20 cellular contexts compared by ENCODE assay signal in the genomic region with DNA sequence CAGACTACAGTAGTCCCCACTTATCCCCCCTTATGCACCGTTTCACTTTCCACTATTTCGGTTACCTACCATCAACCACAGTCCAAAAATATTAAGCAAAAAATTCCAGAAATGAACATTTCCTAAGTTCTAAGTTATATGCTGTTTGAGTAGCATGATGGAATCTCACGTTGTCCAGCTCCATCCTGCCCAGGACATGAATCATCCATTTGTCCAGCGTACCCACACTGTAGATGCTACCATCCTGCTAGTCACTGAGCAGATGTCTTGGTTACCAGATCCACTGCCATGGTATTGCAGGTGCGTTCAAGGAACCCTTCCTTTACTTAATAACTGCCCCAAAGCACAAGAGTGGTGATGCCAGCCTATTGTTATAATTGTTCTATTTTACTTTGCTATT.
DNase-seq lines count a peak whose midpoint lies in the region; ATAC-seq and TF ChIP-seq lines count a peak whose summit lies in the region.
"Had no signal": no experiment of that assay in that cellular context is flagged by ENCODE, and none has a peak within 500 bp of the region (broad histone marks: within the 10 kb centered on the region; RNA-seq: fewer than 3 reads in every experiment).

No MANE protein-coding gene starts in this region.

- peaks cover 46% of the 10 kb centered on the region for H3K4me1 Mint-ChIP-seq in MCF 10A (ENCODE audit: insufficient read depth, unreplicated experiment)
- peaks cover 57% of the 10 kb centered on the region for H3K4me1 Mint-ChIP-seq in endodermal cell
- peaks cover 33% of the 10 kb centered on the region for H3K4me1 Mint-ChIP-seq in progenitor cell of endocrine pancreas (ENCODE audit: low read depth)
- H3K4me1 Mint-ChIP-seq in stimulated activated memory B cell treated with anti-CD40 and anti-IgM and Interleukin-4, amounts not matched to agents 10 μg/mL and 1 μg/mL and 100 μg/mL, for 72 hours = no peaks in the 10 kb centered on the region

- no peak for TF ChIP-seq POLR2A in breast epithelium (IDR thresholded peaks at IDR 0.05)
- no peak for TF ChIP-seq POLR2A in thyroid gland (IDR thresholded peaks at IDR 0.05)

- no peaks in the 10 kb centered on the region for H3K36me3 Mint-ChIP-seq in MCF 10A (ENCODE audit: insufficient read depth, unreplicated experiment)
- H3K36me3 Mint-ChIP-seq in endodermal cell (ENCODE audit: low read depth) = no peaks in the 10 kb centered on the region
- peaks cover 2% of the 10 kb centered on the region for H3K36me3 Mint-ChIP-seq in progenitor cell of endocrine pancreas (ENCODE audit: insufficient read depth)
- H3K36me3 Mint-ChIP-seq in stimulated activated memory B cell treated with anti-CD40 and anti-IgM and Interleukin-4, amounts not matched to agents 10 μg/mL and 1 μg/mL and 100 μg/mL, for 72 hours = no peaks in the 10 kb centered on the region

- no peaks in the 10 kb centered on the region for H3K27me3 ChIP-seq in breast epithelium
- no peaks in the 10 kb centered on the region for H3K27me3 ChIP-seq in endodermal cell (ENCODE audit: control insufficient read depth, insufficient read depth, low read length, poor library complexity, severe bottlenecking)
- H3K27me3 ChIP-seq in thyroid gland = no peaks in the 10 kb centered on the region
- H3K27me3 ChIP-seq: BLaER1 had no signal

- ATAC-seq in stimulated activated memory B cell treated with anti-CD40 and anti-IgM and Interleukin-4, amounts not matched to agents 10 μg/mL and 1 μg/mL and 100 μg/mL, for 72 hours = no peak
- ATAC-seq: GM12878, GM23338, HCT116, HepG2 had no signal

- TF ChIP-seq CTCF in MCF 10A (IDR thresholded peaks at IDR 0.05; ENCODE audit: unreplicated experiment) = no peak
- no peak for TF ChIP-seq CTCF in breast epithelium (IDR thresholded peaks at IDR 0.05)
- TF ChIP-seq CTCF in endodermal cell (conservative IDR thresholded peaks at IDR 0.05) = no peak
- no peak for TF ChIP-seq CTCF in progenitor cell of endocrine pancreas (IDR thresholded peaks at IDR 0.05; ENCODE audit: unreplicated experiment)
- no peak for TF ChIP-seq CTCF in thyroid gland (IDR thresholded peaks at IDR 0.05)

- H3K9ac ChIP-seq in endodermal cell (ENCODE audit: extremely low read depth, low read length, poor library complexity, severe bottlenecking) = no peak overlapping the region
- H3K9ac ChIP-seq: BLaER1 had no signal

- no peaks in the 10 kb centered on the region for H3K9me3 ChIP-seq in breast epithelium
- H3K9me3 ChIP-seq in endodermal cell (ENCODE audit: control insufficient read depth, low read length) = no peaks in the 10 kb centered on the region
- no peaks in the 10 kb centered on the region for H3K9me3 ChIP-seq in thyroid gland
- H3K9me3 ChIP-seq: BLaER1 had no signal

- intact Hi-C loops in MCF 10A (cut with micrococcal nuclease) (no loop called here), breast epithelium (cut with DNase I; ENCODE audit: low total_unique reads) (no loop called here), thyroid gland (cut with DNase I) (no loop called here)

- H3K36me3 ChIP-seq in breast epithelium (no peaks in the 10 kb centered on the region), endodermal cell (ENCODE audit: control insufficient read depth, insufficient read depth, low read length) (no peaks in the 10 kb centered on the region), thyroid gland (no peaks in the 10 kb centered on the region)
- H3K36me3 ChIP-seq: BLaER1 had no signal

- BruUV-seq in MCF 10A (replicated peaks; lab: Mats Ljungman, UMichigan) = no TSS peak

- H3K27ac ChIP-seq in breast epithelium = peak overlapping the region in 1 of 2 donors; percentile 4
- no peak overlapping the region for H3K27ac ChIP-seq in endodermal cell (ENCODE audit: low read depth, low read length)
- H3K27ac ChIP-seq in thyroid gland = peak overlapping the region; percentile 79 to 88 (median 79)
- H3K27ac ChIP-seq: BLaER1 had no signal

- POLR2A ChIA-PET in MCF 10A (lab: Yijun Ruan, JAX) = interaction anchor here (1.4 to 7.7 kb wide), 2 partner anchors 44 to 87 kb away, joined by 3 to 88 read pairs; a partner anchor contains a TSS

- H3K4me3 Mint-ChIP-seq in MCF 10A (ENCODE audit: unreplicated experiment) (no peak overlapping the region), endodermal cell (no peak overlapping the region), progenitor cell of endocrine pancreas (ENCODE audit: low read depth) (no peak overlapping the region)
- H3K4me3 Mint-ChIP-seq in stimulated activated memory B cell treated with anti-CD40 and anti-IgM and Interleukin-4, amounts not matched to agents 10 μg/mL and 1 μg/mL and 100 μg/mL, for 72 hours = no peak overlapping the region
- H3K4me3 Mint-ChIP-seq: GM23338 had no signal

- DNase-seq in MCF 10A (ENCODE audit: unreplicated experiment) (no peak), breast epithelium (ENCODE audit: low spot score in 2 of 2) (no peak), endodermal cell (no peak), progenitor cell of endocrine pancreas (ENCODE audit: low spot score, unreplicated experiment) (no peak), thyroid gland (no peak), KG1 (lab: John Stamatoyannopoulos, UW) (no peak), middle frontal gyrus (ENCODE audit: extremely low spot score, low spot score) (no peak)
- DNase-seq: DMS 273 treated with DMSO at 0.1 percent for 48 hours, GDM1, Karpas-422, MM.1S, NCI-H1092 treated with DMSO at 0.1 percent for 48 hours, NCI-H1694, NCI-H524 had no signal

- H3K4me1 ChIP-seq in breast epithelium = no peaks in the 10 kb centered on the region
- peaks cover 43% of the 10 kb centered on the region for H3K4me1 ChIP-seq in endodermal cell (ENCODE audit: control insufficient read depth, insufficient read depth, low read length)
- peaks cover 70 to 76% of the 10 kb centered on the region in 2 donors for H3K4me1 ChIP-seq in thyroid gland

- H3K4me3 ChIP-seq in breast epithelium = no peak overlapping the region
- no peak overlapping the region for H3K4me3 ChIP-seq in endodermal cell (ENCODE audit: low read length)
- H3K4me3 ChIP-seq in thyroid gland (replicated peaks in 1 of 3) = no peak overlapping the region
- H3K4me3 ChIP-seq: BLaER1, GM12878, GM23338 had no signal

- no peaks in the 10 kb centered on the region for H3K27me3 Mint-ChIP-seq in MCF 10A (ENCODE audit: insufficient read depth, unreplicated experiment)
- H3K27me3 Mint-ChIP-seq in endodermal cell (ENCODE audit: insufficient read depth) = no peaks in the 10 kb centered on the region
- no peaks in the 10 kb centered on the region for H3K27me3 Mint-ChIP-seq in progenitor cell of endocrine pancreas
- H3K27me3 Mint-ChIP-seq in stimulated activated memory B cell treated with anti-CD40 and anti-IgM and Interleukin-4, amounts not matched to agents 10 μg/mL and 1 μg/mL and 100 μg/mL, for 72 hours = no peaks in the 10 kb centered on the region

- H3K27ac Mint-ChIP-seq in MCF 10A (ENCODE audit: low read depth, unreplicated experiment) = peak overlapping the region; percentile 40
- peak overlapping the region; percentile 52 for H3K27ac Mint-ChIP-seq in endodermal cell
- peak overlapping the region; percentile 73 for H3K27ac Mint-ChIP-seq in progenitor cell of endocrine pancreas
- H3K27ac Mint-ChIP-seq in stimulated activated memory B cell treated with anti-CD40 and anti-IgM and Interleukin-4, amounts not matched to agents 10 μg/mL and 1 μg/mL and 100 μg/mL, for 72 hours = no peak overlapping the region
- H3K27ac Mint-ChIP-seq: GM23338 had no signal

- H3K9me3 Mint-ChIP-seq in MCF 10A (ENCODE audit: unreplicated experiment) (no peaks in the 10 kb centered on the region), endodermal cell (no peaks in the 10 kb centered on the region), progenitor cell of endocrine pancreas (ENCODE audit: low read depth) (no peaks in the 10 kb centered on the region)
- no peaks in the 10 kb centered on the region for H3K9me3 Mint-ChIP-seq in stimulated activated memory B cell treated with anti-CD40 and anti-IgM and Interleukin-4, amounts not matched to agents 10 μg/mL and 1 μg/mL and 100 μg/mL, for 72 hours
- H3K9me3 Mint-ChIP-seq: GM23338 had no signal

- 95 to 100% methylated on average over 2 to 5 of the region's 5 CpGs for WGBS in endodermal cell (ENCODE audit: insufficient coverage in 1 of 2, insufficient read length in 1 of 2), 2 experiments
- 95% methylated on average over 5 of the region's 5 CpGs for WGBS in thyroid gland, 2 donors

- CTCF ChIA-PET in MCF 10A (lab: Yijun Ruan, JAX) = interaction anchor here (0.9 to 1.2 kb wide), 4 partner anchors 13 to 483 kb away, joined by 3 to 4 read pairs (median 4); no protein-coding TSS in a partner anchor
